ENCODE assay signal across 23 cellular contexts in the genomic region with DNA sequence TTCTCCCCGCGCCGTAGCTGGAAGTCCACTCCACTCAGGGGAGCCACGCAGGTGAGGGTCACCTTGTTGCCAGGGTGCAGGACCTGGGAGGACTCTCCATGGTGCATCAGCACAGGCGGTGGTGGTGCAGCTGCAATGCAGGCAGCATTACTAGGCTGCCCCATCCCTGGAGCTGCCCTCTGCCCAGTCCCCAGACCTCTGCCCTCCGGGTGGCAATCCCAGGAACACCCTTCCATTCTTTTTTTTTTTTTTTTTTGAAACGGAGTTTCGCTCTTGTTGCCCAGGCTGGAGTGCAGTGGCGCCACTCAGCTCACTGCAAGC.
"Had no signal": no experiment of that assay in that cellular context is flagged by ENCODE, and none has a peak within 500 bp of the region (broad histone marks: within the 10 kb centered on the region; RNA-seq: fewer than 3 reads in every experiment).

No MANE protein-coding gene starts in this region.

- H3K27ac ChIP-seq: breast epithelium, Peyer's patch, RWPE1, SJSA1 had no signal

- DNase-seq: activated CD4-positive, alpha-beta T cell treated with anti-CD3 and anti-CD28 coated beads for 48 hours; activated CD4-positive, alpha-beta T cell treated with anti-CD3 and anti-CD28 coated beads, Interleukin-2, amount 50 U/mL, for 4 hours; activated CD4-positive, CD25-positive, alpha-beta regulatory T cell treated with anti-CD3 and anti-CD28 coated beads, Interleukin-2, amount 50 U/mL, for 72 hours; activated CD8-positive, alpha-beta memory T cell treated with anti-CD3 and anti-CD28 coated beads, Interleukin-2, amount 50 U/mL, for 48 hours; activated CD8-positive, alpha-beta T cell treated with anti-CD3 and anti-CD28 coated beads, Interleukin-2, amount 10 ng/mL, durations not matched to agents 7 days and 5 days; activated effector memory CD4-positive, alpha-beta T cell treated with Interleukin-2 at 50 U/mL for 16 hours; activated naive CD4-positive, alpha-beta T cell; activated T-cell treated with anti-CD3 and anti-CD28 coated beads, Interleukin-2, amount 50 U/mL, for 1 hour; Karpas-422; MM.1S; NCI-H1105; NCI-H1436; NCI-H1694 treated with DMSO at 0.1 percent for 48 hours; NCI-H2081 treated with DMSO at 0.1 percent for 48 hours; NCI-H446; NCI-H524; Peyer's patch; SHP77; SW 1271 had no signal

- H3K36me3 ChIP-seq: breast epithelium, Peyer's patch had no signal

- H3K4me1 ChIP-seq: breast epithelium had no signal

- H3K4me3 ChIP-seq: breast epithelium, Peyer's patch, SJSA1 had no signal

- H3K9me3 ChIP-seq: breast epithelium, Peyer's patch had no signal

- H3K27me3 ChIP-seq: breast epithelium, Peyer's patch had no signal

- ATAC-seq: activated CD8-positive, alpha-beta T cell treated with anti-CD3 and anti-CD28 coated beads, Interleukin-2, amount 10 ng/mL, durations not matched to agents 7 days and 5 days; SK-N-SH treated with all-trans-retinoic acid at 6 μM for 48 hours had no signal
